ENCODE assay signal across 1 cellular context in the genomic region with DNA sequence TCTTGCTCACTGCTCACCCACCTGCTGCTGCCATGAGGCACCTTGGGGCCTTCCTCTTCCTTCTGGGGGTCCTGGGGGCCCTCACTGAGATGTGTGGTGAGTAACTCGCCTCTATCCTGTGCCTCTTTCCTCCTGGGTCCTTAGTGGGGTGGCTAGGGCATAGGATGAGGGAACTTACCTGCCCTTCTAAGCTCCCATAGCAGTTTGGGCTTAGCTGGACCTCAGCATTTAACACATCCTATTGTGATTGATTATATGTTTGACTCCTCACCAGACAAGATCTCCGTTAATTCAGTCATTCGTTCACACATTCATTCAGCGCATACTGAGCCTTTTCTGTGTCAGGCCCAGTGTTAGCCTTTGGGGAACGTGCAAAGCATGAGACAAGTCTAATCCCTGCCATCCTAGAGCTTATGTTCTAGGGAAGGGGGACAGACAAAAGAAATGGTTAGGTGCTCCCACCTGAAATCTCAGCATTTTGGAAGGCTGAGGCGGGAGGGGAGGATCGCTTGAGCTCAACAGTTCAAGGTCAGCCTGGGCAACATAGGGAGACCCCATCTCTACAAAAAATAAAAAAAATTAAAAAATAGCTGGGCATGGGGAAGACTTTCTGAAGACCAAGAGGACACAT.
TF ChIP-seq lines count a peak whose summit lies in the region.

No MANE protein-coding gene starts in this region.

TF ChIP-seq in HepG2, 621 proteins besides CTCF, POLR2A, EP300 and RAD21:
- 0 out of 2 replicates have a peak, but pooled peaks have one; percentile 34 for TF ChIP-seq ZBTB42 (CRISPR knock-in tag; IDR thresholded peaks at IDR 0.05)
- TF ChIP-seq BHLHE40 (IDR thresholded peaks at IDR 0.05; ENCODE audit: low read length) = no peak
- 0 out of 2 replicates have a peak, but pooled peaks have one; percentile 22 for TF ChIP-seq IRF9 (CRISPR knock-in tag; IDR thresholded peaks at IDR 0.05; ENCODE audit: borderline replicate concordance)
- TF ChIP-seq RARA (CRISPR knock-in tag; IDR thresholded peaks at IDR 0.05) = no peak
- no peak for TF ChIP-seq ISX (CRISPR knock-in tag; conservative IDR thresholded peaks at IDR 0.05)
- no peak for TF ChIP-seq PITX1 (CRISPR knock-in tag; IDR thresholded peaks at IDR 0.05)
- TF ChIP-seq BORCS8-MEF2B (CRISPR knock-in tag; IDR thresholded peaks at IDR 0.05) = no peak
- 0 out of 2 replicates have a peak, but pooled peaks have one; percentile 17 for TF ChIP-seq ZNF121 (CRISPR knock-in tag; IDR thresholded peaks at IDR 0.05)
- TF ChIP-seq ZNF558 (CRISPR knock-in tag; IDR thresholded peaks at IDR 0.05; ENCODE audit: borderline replicate concordance) = no peak
- TF ChIP-seq, protein P1, sequence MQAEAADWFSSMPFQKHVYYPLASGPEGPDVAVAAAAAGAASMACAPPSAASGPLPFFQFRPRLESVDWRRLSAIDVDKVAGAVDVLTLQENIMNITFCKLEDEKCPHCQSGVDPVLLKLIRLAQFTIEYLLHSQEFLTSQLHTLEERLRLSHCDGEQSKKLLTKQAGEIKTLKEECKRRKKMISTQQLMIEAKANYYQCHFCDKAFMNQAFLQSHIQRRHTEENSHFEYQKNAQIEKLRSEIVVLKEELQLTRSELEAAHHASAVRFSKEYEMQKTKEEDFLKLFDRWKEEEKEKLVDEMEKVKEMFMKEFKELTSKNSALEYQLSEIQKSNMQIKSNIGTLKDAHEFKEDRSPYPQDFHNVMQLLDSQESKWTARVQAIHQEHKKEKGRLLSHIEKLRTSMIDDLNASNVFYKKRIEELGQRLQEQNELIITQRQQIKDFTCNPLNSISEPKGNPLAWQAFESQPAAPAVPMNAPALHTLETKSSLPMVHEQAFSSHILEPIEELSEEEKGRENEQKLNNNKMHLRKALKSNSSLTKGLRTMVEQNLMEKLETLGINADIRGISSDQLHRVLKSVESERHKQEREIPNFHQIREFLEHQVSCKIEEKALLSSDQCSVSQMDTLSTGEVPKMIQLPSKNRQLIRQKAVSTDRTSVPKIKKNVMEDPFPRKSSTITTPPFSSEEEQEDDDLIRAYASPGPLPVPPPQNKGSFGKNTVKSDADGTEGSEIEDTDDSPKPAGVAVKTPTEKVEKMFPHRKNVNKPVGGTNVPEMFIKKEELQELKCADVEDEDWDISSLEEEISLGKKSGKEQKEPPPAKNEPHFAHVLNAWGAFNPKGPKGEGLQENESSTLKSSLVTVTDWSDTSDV (CRISPR knock-in tag; IDR thresholded peaks at IDR 0.05) = no peak
- no peak for TF ChIP-seq KAT7 (CRISPR knock-in tag; IDR thresholded peaks at IDR 0.05; ENCODE audit: borderline replicate concordance)
- TF ChIP-seq ZNF263 (CRISPR knock-in tag; IDR thresholded peaks at IDR 0.05) = 0 out of 2 replicates have a peak, but pooled peaks have one; percentile 30
- no peak for TF ChIP-seq NAIF1 (CRISPR knock-in tag; IDR thresholded peaks at IDR 0.05; ENCODE audit: borderline replicate concordance)
- no peak for TF ChIP-seq SOX6 (IDR thresholded peaks at IDR 0.05)
- peak; percentile 1; the same call in 1 of the 2 replicates for TF ChIP-seq SOX6 (CRISPR knock-in tag; IDR thresholded peaks at IDR 0.05)
- no peak for TF ChIP-seq FIP1L1 (IDR thresholded peaks at IDR 0.05; ENCODE audit: borderline replicate concordance, insufficient read depth, low read depth, low read length)
